In genomic region chrX:39891781-39892180, GRCh38 we compare ENCODE assay signal across 13 cellular contexts.
DNase-seq lines count a peak whose midpoint lies in the region; ATAC-seq and TF ChIP-seq lines count a peak whose summit lies in the region.
"Had no signal": no experiment of that assay in that cellular context is flagged by ENCODE, and none has a peak within 500 bp of the region (broad histone marks: within the 10 kb centered on the region; RNA-seq: fewer than 3 reads in every experiment).

No MANE protein-coding gene starts in this region.

- intact Hi-C loops in left ventricle myocardium superior (cut with micrococcal nuclease) (no loop called here), stomach (cut with DNase I; ENCODE audit: low total_unique reads) (no loop called here)

- H3K9me2 ChIP-seq in GM23338 (ENCODE audit: insufficient read depth) (no peaks in the 10 kb centered on the region), OCI-LY1 (ENCODE audit: low read depth, low read length) (no peaks in the 10 kb centered on the region)

- no peaks in the 10 kb centered on the region for H3K36me3 Mint-ChIP-seq in GM23338 (ENCODE audit: low read depth)
- H3K36me3 Mint-ChIP-seq: activated naive CD4-positive, alpha-beta T cell treated with anti-CD3 and anti-CD28 coated beads, Interleukin-2, amount 50 U/mL, for 24 hours had no signal

- TF ChIP-seq CTCF in GM23338 (conservative IDR thresholded peaks at IDR 0.05; ENCODE audit: low read depth in 2 of 2) (no peak), OCI-LY1 (IDR thresholded peaks at IDR 0.05; ENCODE audit: low read length) (no peak), stomach (IDR thresholded peaks at IDR 0.05) (no peak)

- H3K27ac Mint-ChIP-seq in GM23338 = no peak overlapping the region
- H3K27ac Mint-ChIP-seq: activated naive CD4-positive, alpha-beta T cell treated with anti-CD3 and anti-CD28 coated beads, Interleukin-2, amount 50 U/mL, for 24 hours had no signal

- peaks cover 18% of the 10 kb centered on the region; the same call in 2 of the 3 replicates for H3K4me1 Mint-ChIP-seq in GM23338

- H3K9me3 ChIP-seq in OCI-LY1 (ENCODE audit: low read length) (no peaks in the 10 kb centered on the region), stomach (no peaks in the 10 kb centered on the region)
- H3K9me3 ChIP-seq: heart right ventricle, vagina had no signal

- H3K27me3 Mint-ChIP-seq in GM23338 (ENCODE audit: insufficient read depth, low read depth, poor library complexity) = peaks cover 3% of the 10 kb centered on the region
- H3K27me3 Mint-ChIP-seq: activated naive CD4-positive, alpha-beta T cell treated with anti-CD3 and anti-CD28 coated beads, Interleukin-2, amount 50 U/mL, for 24 hours had no signal

- H4K20me1 ChIP-seq in GM23338 (replicated peaks; ENCODE audit: insufficient read depth) = no peaks in the 10 kb centered on the region
- no peaks in the 10 kb centered on the region for H4K20me1 ChIP-seq in OCI-LY1 (ENCODE audit: insufficient read depth, low read length)

- no peak overlapping the region for H3K4me2 ChIP-seq in GM23338
- no peak overlapping the region for H3K4me2 ChIP-seq in OCI-LY1 (ENCODE audit: low read length)

- H3K9ac ChIP-seq in OCI-LY1 (ENCODE audit: low read length) = no peak overlapping the region

- H3K4me3 ChIP-seq in GM23338 (no peak overlapping the region), OCI-LY1 (ENCODE audit: low read depth, low read length, poor library complexity, severe bottlenecking) (no peak overlapping the region), stomach (no peak overlapping the region)
- H3K4me3 ChIP-seq: heart right ventricle, vagina had no signal

- DNase-seq in NCI-H146 (lab: John Stamatoyannopoulos, UW) (peak; percentile 10), NCI-H146 treated with DMSO at 0.1 percent for 48 hours (lab: John Stamatoyannopoulos, UW; ENCODE audit: unreplicated experiment) (no peak), GM23338 (ENCODE audit: low spot score) (no peak), medulla oblongata (ENCODE audit: extremely low spot score) (peak; percentile 4), left ventricle myocardium superior (no peak), stomach (no peak)
- DNase-seq: dermis blood vessel endothelial cell, heart right ventricle, NCI-H1694 had no signal

- H3K4me3 Mint-ChIP-seq in GM23338 = no peak overlapping the region
- H3K4me3 Mint-ChIP-seq: activated naive CD4-positive, alpha-beta T cell treated with anti-CD3 and anti-CD28 coated beads, Interleukin-2, amount 50 U/mL, for 24 hours had no signal

- no peaks in the 10 kb centered on the region for H3K79me2 ChIP-seq in GM23338 (replicated peaks; ENCODE audit: insufficient read depth)
- H3K79me2 ChIP-seq in OCI-LY1 (ENCODE audit: insufficient read depth, low read length) = no peaks in the 10 kb centered on the region

- TF ChIP-seq EP300 in stomach (IDR thresholded peaks at IDR 0.05) = no peak

- 0 out of 3 replicates have a peak, but pooled peaks cover 4% of the 10 kb centered on the region for H3K9me3 Mint-ChIP-seq in GM23338
- H3K9me3 Mint-ChIP-seq: activated naive CD4-positive, alpha-beta T cell treated with anti-CD3 and anti-CD28 coated beads, Interleukin-2, amount 50 U/mL, for 24 hours had no signal

- H2AFZ ChIP-seq in GM23338 = 0 out of 2 replicates have a peak overlapping the region, but pooled peaks have one; percentile 10
- no peak overlapping the region for H2AFZ ChIP-seq in OCI-LY1 (ENCODE audit: low read length)

- H3K27ac ChIP-seq in GM23338 (ENCODE audit: low read depth) (no peak overlapping the region), OCI-LY1 (ENCODE audit: low read depth, low read length, poor library complexity, severe bottlenecking) (peak overlapping the region; percentile 39), stomach (no peak overlapping the region)
- H3K27ac ChIP-seq: heart right ventricle, vagina had no signal

- whole genome bisulfite sequencing in stomach, 5 donors = 36 to 58% (median 56%) methylated on average over 3 of the region's 3 CpGs

- no peaks in the 10 kb centered on the region for H3K36me3 ChIP-seq in GM23338 (ENCODE audit: insufficient read depth)
- no peaks in the 10 kb centered on the region for H3K36me3 ChIP-seq in OCI-LY1 (ENCODE audit: insufficient read depth, low read length)
- no peaks in the 10 kb centered on the region for H3K36me3 ChIP-seq in stomach
- H3K36me3 ChIP-seq: heart right ventricle, vagina had no signal

- H3K4me1 ChIP-seq in GM23338 (ENCODE audit: insufficient read depth) (no peaks in the 10 kb centered on the region), OCI-LY1 (ENCODE audit: insufficient read depth, low read length, severe bottlenecking) (peaks cover 21% of the 10 kb centered on the region), stomach (peaks cover 0 to 17% (median 8%) of the 10 kb centered on the region in 4 donors)
- H3K4me1 ChIP-seq: vagina had no signal

- ATAC-seq in GM23338 (no peak), HG02840 (IDR thresholded peaks at IDR 0.05; ENCODE audit: low FRiP score, unreplicated experiment) (no peak), left ventricle myocardium superior (no peak)
- ATAC-seq: heart right ventricle had no signal

- H3F3A ChIP-seq in GM23338 (replicated peaks; ENCODE audit: low read depth) (no peaks in the 10 kb centered on the region), OCI-LY1 (ENCODE audit: insufficient read depth, low read length) (no peaks in the 10 kb centered on the region)

- H3K27me3 ChIP-seq in GM23338 (ENCODE audit: insufficient read depth) (no peaks in the 10 kb centered on the region), OCI-LY1 (ENCODE audit: insufficient read depth, low read length) (no peaks in the 10 kb centered on the region), stomach (peaks cover 0 to 5% (median 0%) of the 10 kb centered on the region in 3 donors)
- H3K27me3 ChIP-seq: vagina had no signal

- no peak for TF ChIP-seq POLR2A in stomach (IDR thresholded peaks at IDR 0.05)

TF ChIP-seq in GM23338, 12 proteins besides CTCF, POLR2A, EP300 and RAD21:
- TF ChIP-seq CREB1 (CRISPR knock-in tag; IDR thresholded peaks at IDR 0.05; ENCODE audit: low read depth) = no peak
- TF ChIP-seq, protein P1, sequence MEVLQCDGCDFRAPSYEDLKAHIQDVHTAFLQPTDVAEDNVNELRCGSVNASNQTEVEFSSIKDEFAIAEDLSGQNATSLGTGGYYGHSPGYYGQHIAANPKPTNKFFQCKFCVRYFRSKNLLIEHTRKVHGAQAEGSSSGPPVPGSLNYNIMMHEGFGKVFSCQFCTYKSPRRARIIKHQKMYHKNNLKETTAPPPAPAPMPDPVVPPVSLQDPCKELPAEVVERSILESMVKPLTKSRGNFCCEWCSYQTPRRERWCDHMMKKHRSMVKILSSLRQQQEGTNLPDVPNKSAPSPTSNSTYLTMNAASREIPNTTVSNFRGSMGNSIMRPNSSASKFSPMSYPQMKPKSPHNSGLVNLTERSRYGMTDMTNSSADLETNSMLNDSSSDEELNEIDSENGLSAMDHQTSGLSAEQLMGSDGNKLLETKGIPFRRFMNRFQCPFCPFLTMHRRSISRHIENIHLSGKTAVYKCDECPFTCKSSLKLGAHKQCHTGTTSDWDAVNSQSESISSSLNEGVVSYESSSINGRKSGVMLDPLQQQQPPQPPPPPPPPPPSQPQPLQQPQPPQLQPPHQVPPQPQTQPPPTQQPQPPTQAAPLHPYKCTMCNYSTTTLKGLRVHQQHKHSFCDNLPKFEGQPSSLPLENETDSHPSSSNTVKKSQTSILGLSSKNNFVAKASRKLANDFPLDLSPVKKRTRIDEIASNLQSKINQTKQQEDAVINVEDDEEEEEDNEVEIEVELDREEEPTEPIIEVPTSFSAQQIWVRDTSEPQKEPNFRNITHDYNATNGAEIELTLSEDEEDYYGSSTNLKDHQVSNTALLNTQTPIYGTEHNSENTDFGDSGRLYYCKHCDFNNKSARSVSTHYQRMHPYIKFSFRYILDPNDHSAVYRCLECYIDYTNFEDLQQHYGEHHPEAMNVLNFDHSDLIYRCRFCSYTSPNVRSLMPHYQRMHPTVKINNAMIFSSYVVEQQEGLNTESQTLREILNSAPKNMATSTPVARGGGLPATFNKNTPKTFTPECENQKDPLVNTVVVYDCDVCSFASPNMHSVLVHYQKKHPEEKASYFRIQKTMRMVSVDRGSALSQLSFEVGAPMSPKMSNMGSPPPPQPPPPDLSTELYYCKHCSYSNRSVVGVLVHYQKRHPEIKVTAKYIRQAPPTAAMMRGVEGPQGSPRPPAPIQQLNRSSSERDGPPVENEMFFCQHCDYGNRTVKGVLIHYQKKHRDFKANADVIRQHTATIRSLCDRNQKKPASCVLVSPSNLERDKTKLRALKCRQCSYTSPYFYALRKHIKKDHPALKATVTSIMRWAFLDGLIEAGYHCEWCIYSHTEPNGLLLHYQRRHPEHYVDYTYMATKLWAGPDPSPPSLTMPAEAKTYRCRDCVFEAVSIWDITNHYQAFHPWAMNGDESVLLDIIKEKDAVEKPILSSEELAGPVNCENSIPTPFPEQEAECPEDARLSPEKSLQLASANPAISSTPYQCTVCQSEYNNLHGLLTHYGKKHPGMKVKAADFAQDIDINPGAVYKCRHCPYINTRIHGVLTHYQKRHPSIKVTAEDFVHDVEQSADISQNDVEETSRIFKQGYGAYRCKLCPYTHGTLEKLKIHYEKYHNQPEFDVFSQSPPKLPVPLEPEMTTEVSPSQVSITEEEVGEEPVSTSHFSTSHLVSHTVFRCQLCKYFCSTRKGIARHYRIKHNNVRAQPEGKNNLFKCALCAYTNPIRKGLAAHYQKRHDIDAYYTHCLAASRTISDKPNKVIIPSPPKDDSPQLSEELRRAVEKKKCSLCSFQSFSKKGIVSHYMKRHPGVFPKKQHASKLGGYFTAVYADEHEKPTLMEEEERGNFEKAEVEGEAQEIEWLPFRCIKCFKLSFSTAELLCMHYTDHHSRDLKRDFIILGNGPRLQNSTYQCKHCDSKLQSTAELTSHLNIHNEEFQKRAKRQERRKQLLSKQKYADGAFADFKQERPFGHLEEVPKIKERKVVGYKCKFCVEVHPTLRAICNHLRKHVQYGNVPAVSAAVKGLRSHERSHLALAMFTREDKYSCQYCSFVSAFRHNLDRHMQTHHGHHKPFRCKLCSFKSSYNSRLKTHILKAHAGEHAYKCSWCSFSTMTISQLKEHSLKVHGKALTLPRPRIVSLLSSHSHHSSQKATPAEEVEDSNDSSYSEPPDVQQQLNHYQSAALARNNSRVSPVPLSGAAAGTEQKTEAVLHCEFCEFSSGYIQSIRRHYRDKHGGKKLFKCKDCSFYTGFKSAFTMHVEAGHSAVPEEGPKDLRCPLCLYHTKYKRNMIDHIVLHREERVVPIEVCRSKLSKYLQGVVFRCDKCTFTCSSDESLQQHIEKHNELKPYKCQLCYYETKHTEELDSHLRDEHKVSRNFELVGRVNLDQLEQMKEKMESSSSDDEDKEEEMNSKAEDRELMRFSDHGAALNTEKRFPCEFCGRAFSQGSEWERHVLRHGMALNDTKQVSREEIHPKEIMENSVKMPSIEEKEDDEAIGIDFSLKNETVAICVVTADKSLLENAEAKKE (CRISPR knock-in tag; IDR thresholded peaks at IDR 0.05) = no peak

Comparison
In these comparisons a context has a peak if more than half of its experiments do, and no peak if none do; other contexts are left out.
1. DNase-seq: peak in NCI-H146 (single experiment) and medulla oblongata (single experiment); none in NCI-H146 treated with DMSO at 0.1 percent for 48 hours (single experiment), GM23338 (single experiment), left ventricle myocardium superior (single experiment) and stomach (single experiment).